ENCODE assay signal across 20 cellular contexts in genomic region chr1:211469113-211469512, GRCh38. TPM values are rescaled to one million over a fixed set of nuclear protein-coding genes. Genes with fewer than 3 reads are reported as not detected.
"Had no signal": no experiment of that assay in that cellular context is flagged by ENCODE, and none has a peak within 500 bp of the region (broad histone marks: within the 10 kb centered on the region; RNA-seq: fewer than 3 reads in every experiment).

No MANE protein-coding gene starts in this region.

- H3K27ac ChIP-seq: adrenal gland, Peyer's patch, RWPE1, SJCRH30, WERI-Rb-1 had no signal

- H3K9me3 ChIP-seq: adrenal gland, Peyer's patch, SJCRH30, SK-N-SH had no signal

- H3K9ac ChIP-seq: SK-N-SH had no signal

- H3K27me3 ChIP-seq: adrenal gland, Peyer's patch, SJCRH30 had no signal

- DNase-seq: activated CD4-positive, alpha-beta T cell treated with anti-CD3 and anti-CD28 coated beads for 36 hours; activated CD8-positive, alpha-beta memory T cell treated with anti-CD3 and anti-CD28 coated beads, Interleukin-2, amount 50 U/mL, for 4 hours; activated CD8-positive, alpha-beta T cell treated with anti-CD3 and anti-CD28 coated beads for 36 hours; activated naive CD4-positive, alpha-beta T cell treated with anti-CD3 and anti-CD28 coated beads, Interleukin-2, amount 50 U/mL, for 16 hours; activated naive CD8-positive, alpha-beta T cell treated with anti-CD3 and anti-CD28 coated beads, Interleukin-2, amount 10 ng/mL, durations not matched to agents 7 days and 5 days; cerebellar nuclear complex; NCI-H1048; NCI-H146; NCI-H187 treated with DMSO at 0.1 percent for 48 hours; NCI-H446; Peyer's patch; Right ventricle myocardium superior; SJCRH30; SK-N-SH; T-helper 1 cell; WERI-Rb-1 had no signal

- H3K4me1 ChIP-seq: Peyer's patch, SJCRH30 had no signal

- H3K4me3 ChIP-seq: adrenal gland, Peyer's patch, SJCRH30 had no signal

- H3K36me3 ChIP-seq: adrenal gland, Peyer's patch, SJCRH30, WERI-Rb-1 had no signal

RNA-seq across cellular contexts. Expression of gene RD3, which starts 22.8 kb away (rescaled TPM):
- total RNA-seq: activated CD4-positive, alpha-beta T cell treated with anti-CD3 and anti-CD28 coated beads for 36 hours; activated CD8-positive, alpha-beta T cell treated with anti-CD3 and anti-CD28 coated beads for 36 hours; activated naive CD8-positive, alpha-beta T cell treated with anti-CD3 and anti-CD28 coated beads, Interleukin-2, amount 10 ng/mL, durations not matched to agents 7 days and 5 days; cardiac septum; Right ventricle myocardium superior; T-helper 2 cell treated with Interferon-gamma antibody and Interleukin-4, amounts not matched to agents 100 ng/mL and 5 ng/mL, for 36 hours had no signal
